10 cellular contexts compared by ENCODE assay signal in genomic region chr1:206116873-206117150, GRCh38. TPM values are rescaled to one million over a fixed set of nuclear protein-coding genes. Genes with fewer than 3 reads are reported as not detected.
DNase-seq lines count a peak whose midpoint lies in the region; ATAC-seq and TF ChIP-seq lines count a peak whose summit lies in the region.
"Had no signal": no experiment of that assay in that cellular context is flagged by ENCODE, and none has a peak within 500 bp of the region (broad histone marks: within the 10 kb centered on the region; RNA-seq: fewer than 3 reads in every experiment).

No MANE protein-coding gene starts in this region.

- no peak overlapping the region for H3K9ac ChIP-seq in muscle layer of colon (ENCODE audit: low read length)

- DNase-seq in left ventricle myocardium inferior (no peak), cardiac septum (ENCODE audit: low spot score) (no peak), cerebellum (ENCODE audit: low spot score) (peak; percentile 8), upper lobe of right lung (no peak), HUDEP-2 (lab: John Stamatoyannopoulos, UW; ENCODE audit: unreplicated experiment in 76 of 76) (no peak), NCI-H146 (lab: John Stamatoyannopoulos, UW) (no peak), dermis blood vessel endothelial cell (no peak)

- TF ChIP-seq CTCF in left ventricle myocardium inferior (IDR thresholded peaks at IDR 0.05; ENCODE audit: borderline replicate concordance) = no peak
- TF ChIP-seq CTCF in upper lobe of right lung (IDR thresholded peaks at IDR 0.05) = no peak

- H3K4me1 ChIP-seq in left ventricle myocardium inferior (peaks cover 14% of the 10 kb centered on the region), muscle layer of colon (ENCODE audit: insufficient read depth, low read length) (peaks cover 3% of the 10 kb centered on the region), upper lobe of right lung (peaks cover 10% of the 10 kb centered on the region)

- H3K27ac ChIP-seq in left ventricle myocardium inferior (replicated peaks) (no peak overlapping the region), muscle layer of colon (ENCODE audit: low read depth, low read length) (no peak overlapping the region), upper lobe of right lung (no peak overlapping the region)
- H3K27ac ChIP-seq: skin epidermis had no signal

- intact Hi-C loops in left ventricle myocardium inferior (cut with micrococcal nuclease) (no loop called here), cardiac septum (cut with DNase I) (loop anchor here (10.0 kb wide), 1 partner anchor 452 kb away; no protein-coding TSS in a partner anchor), upper lobe of right lung (cut with DNase I) (no loop called here)

- peaks cover 17% of the 10 kb centered on the region for H3K9me3 ChIP-seq in left ventricle myocardium inferior (replicated peaks)
- H3K9me3 ChIP-seq in muscle layer of colon (ENCODE audit: low read length) = no peaks in the 10 kb centered on the region
- no peaks in the 10 kb centered on the region for H3K9me3 ChIP-seq in upper lobe of right lung

- no peak for ATAC-seq in upper lobe of right lung

- H3K36me3 ChIP-seq in left ventricle myocardium inferior (no peaks in the 10 kb centered on the region), muscle layer of colon (ENCODE audit: insufficient read depth, low read length) (no peaks in the 10 kb centered on the region), upper lobe of right lung (no peaks in the 10 kb centered on the region)

- H3K27me3 ChIP-seq in left ventricle myocardium inferior (ENCODE audit: low read depth) (peaks cover 10% of the 10 kb centered on the region), muscle layer of colon (ENCODE audit: control insufficient read depth in 1 of 2, insufficient read depth in 2 of 2, low read length in 2 of 2) (peaks cover 6 to 15% of the 10 kb centered on the region in 2 donors), upper lobe of right lung (peaks cover 15% of the 10 kb centered on the region)

- H3K4me3 ChIP-seq in left ventricle myocardium inferior (peak overlapping the region; percentile 68), muscle layer of colon (ENCODE audit: low read depth in 1 of 2, low read length in 2 of 2) (peak overlapping the region; percentile 43 to 45), upper lobe of right lung (peak overlapping the region; percentile 35)

RNA-seq across cellular contexts. Expression of gene AVPR1B, which starts 0.4 kb away (rescaled TPM):
- total RNA-seq in left ventricle myocardium inferior (not detected), cardiac septum (not detected), cerebellum (not detected), upper lobe of right lung (not detected), dermis blood vessel endothelial cell (0.05 TPM in 1 of 2 replicates, not detected in the other)
- total RNA-seq: activated T-helper 2 cell treated with anti-CD3 and anti-CD28 coated beads, Interferon-gamma antibody, Interleukin-2, Interleukin-4, amounts not matched to agents 10 μg/mL and 5 μg/mL and 100 μg/mL, durations not matched to agents 14 hours and 24 hours and 36 hours had no signal
